ENCODE assay signal across 24 cellular contexts in genomic region chr5:179198865-179199645, GRCh38.
"Had no signal": no experiment of that assay in that cellular context is flagged by ENCODE, and none has a peak within 500 bp of the region (broad histone marks: within the 10 kb centered on the region; RNA-seq: fewer than 3 reads in every experiment).

No MANE protein-coding gene starts in this region.

- H3K36me3 Mint-ChIP-seq: activated naive CD8-positive, alpha-beta T cell treated with anti-CD3 and anti-CD28 coated beads, Interleukin-2, amount 10 ng/mL, durations not matched to agents 7 days and 5 days; immature natural killer cell; WTC11 had no signal

- H3K79me2 ChIP-seq: hepatocyte had no signal

- H3K27me3 ChIP-seq: hepatocyte, tibial artery had no signal

- H3K4me3 Mint-ChIP-seq: activated CD4-positive, alpha-beta T cell treated with anti-CD3 and anti-CD28 coated beads for 36 hours; activated naive CD8-positive, alpha-beta T cell treated with anti-CD3 and anti-CD28 coated beads, Interleukin-2, amount 10 ng/mL, durations not matched to agents 7 days and 5 days; activated T-cell treated with anti-CD3 and anti-CD28 coated beads, Interleukin-2, amount 50 U/mL, for 4 hours; dendritic cell treated with granulocyte-macrophage colony-stimulating factor and Interleukin-4, amounts not matched to agents 40 ng/mL and 50 ng/mL, for 4 days; immature natural killer cell; stimulated activated naive CD8-positive, alpha-beta T cell treated with anti-CD3 and anti-CD28 coated beads, Interleukin-15, Interleukin-2, amounts not matched to agents 100 ng/mL and 50 ng/mL, for 24 hours; WTC11 had no signal

- ATAC-seq: activated CD4-positive, alpha-beta T cell treated with anti-CD3 and anti-CD28 coated beads for 36 hours; activated T-cell treated with anti-CD3 and anti-CD28 coated beads, Interleukin-2, amount 50 U/mL, for 4 hours; mucosa of descending colon; WTC11 had no signal

- DNase-seq: activated CD4-positive, alpha-beta T cell treated with anti-CD3 and anti-CD28 coated beads for 36 hours; activated CD4-positive, alpha-beta T cell treated with anti-CD3 and anti-CD28 coated beads, Interleukin-2, amount 50 U/mL, for 48 hours; activated CD8-positive, alpha-beta memory T cell treated with anti-CD3 and anti-CD28 coated beads, Interleukin-2, amount 50 U/mL, for 48 hours; activated naive CD4-positive, alpha-beta T cell treated with Interleukin-2 at 50 U/mL for 16 hours; activated naive CD8-positive, alpha-beta T cell treated with anti-CD3 and anti-CD28 coated beads, Interleukin-2, amount 10 ng/mL, durations not matched to agents 7 days and 5 days; activated T-cell treated with anti-CD3 and anti-CD28 coated beads, Interleukin-2, amount 50 U/mL, for 4 hours; amniotic stem cell; effector CD4-positive, alpha-beta T cell; foreskin fibroblast; immature natural killer cell; kidney glomerular epithelial cell; mesendoderm; retina; stimulated activated CD4-positive, alpha-beta T cell treated with anti-CD3 and anti-CD28 coated beads, Interleukin-12 subunit alpha, Interleukin-12 subunit beta, amount 100 ng/mL, for 4 hours; stimulated activated CD4-positive, alpha-beta T cell treated with anti-CD3 and anti-CD28 coated beads, Interleukin-4, amount 100 ng/mL, for 4 hours; T-helper 1 cell; tibial artery had no signal

- H3K9me3 Mint-ChIP-seq: activated naive CD8-positive, alpha-beta T cell treated with anti-CD3 and anti-CD28 coated beads, Interleukin-2, amount 10 ng/mL, durations not matched to agents 7 days and 5 days; activated T-cell treated with anti-CD3 and anti-CD28 coated beads, Interleukin-2, amount 50 U/mL, for 4 hours; activated T-helper 2 cell treated with anti-CD3 and anti-CD28 coated beads, Interferon-gamma antibody, Interleukin-2, Interleukin-4, amounts not matched to agents 10 μg/mL and 5 μg/mL and 100 μg/mL, durations not matched to agents 14 hours and 24 hours and 36 hours; dendritic cell treated with granulocyte-macrophage colony-stimulating factor and Interleukin-4, amounts not matched to agents 40 ng/mL and 50 ng/mL, for 4 days; immature natural killer cell; stimulated activated naive CD8-positive, alpha-beta T cell treated with anti-CD3 and anti-CD28 coated beads, Interleukin-15, Interleukin-2, amounts not matched to agents 100 ng/mL and 50 ng/mL, for 24 hours; WTC11 had no signal

- H2AFZ ChIP-seq: hepatocyte had no signal

- H3K27me3 Mint-ChIP-seq: activated CD4-positive, alpha-beta T cell treated with anti-CD3 and anti-CD28 coated beads for 36 hours; activated naive CD8-positive, alpha-beta T cell treated with anti-CD3 and anti-CD28 coated beads, Interleukin-2, amount 10 ng/mL, durations not matched to agents 7 days and 5 days; dendritic cell treated with granulocyte-macrophage colony-stimulating factor and Interleukin-4, amounts not matched to agents 40 ng/mL and 50 ng/mL, for 4 days; progenitor cell of endocrine pancreas had no signal

- H3K27ac ChIP-seq: hepatocyte, tibial artery had no signal

- H3K4me3 ChIP-seq: hepatocyte, mucosa of descending colon, tibial artery had no signal

- H3K27ac Mint-ChIP-seq: activated CD4-positive, alpha-beta T cell treated with anti-CD3 and anti-CD28 coated beads for 36 hours; activated naive CD8-positive, alpha-beta T cell treated with anti-CD3 and anti-CD28 coated beads, Interleukin-2, amount 10 ng/mL, durations not matched to agents 7 days and 5 days; activated T-helper 2 cell treated with anti-CD3 and anti-CD28 coated beads, Interferon-gamma antibody, Interleukin-2, Interleukin-4, amounts not matched to agents 10 μg/mL and 5 μg/mL and 100 μg/mL, durations not matched to agents 14 hours and 24 hours and 36 hours; dendritic cell treated with granulocyte-macrophage colony-stimulating factor and Interleukin-4, amounts not matched to agents 40 ng/mL and 50 ng/mL, for 4 days; immature natural killer cell; progenitor cell of endocrine pancreas; stimulated activated naive CD8-positive, alpha-beta T cell treated with anti-CD3 and anti-CD28 coated beads, Interleukin-15, Interleukin-2, amounts not matched to agents 100 ng/mL and 50 ng/mL, for 24 hours; WTC11 had no signal

- H3K4me2 ChIP-seq: hepatocyte had no signal

- H3K9me3 ChIP-seq: mucosa of descending colon, tibial artery had no signal

- H3K36me3 ChIP-seq: tibial artery had no signal

- H3K4me1 Mint-ChIP-seq: activated CD4-positive, alpha-beta T cell treated with anti-CD3 and anti-CD28 coated beads for 36 hours; activated naive CD8-positive, alpha-beta T cell treated with anti-CD3 and anti-CD28 coated beads, Interleukin-2, amount 10 ng/mL, durations not matched to agents 7 days and 5 days; immature natural killer cell had no signal
